ENCODE assay signal across 8 cellular contexts in the genomic region with DNA sequence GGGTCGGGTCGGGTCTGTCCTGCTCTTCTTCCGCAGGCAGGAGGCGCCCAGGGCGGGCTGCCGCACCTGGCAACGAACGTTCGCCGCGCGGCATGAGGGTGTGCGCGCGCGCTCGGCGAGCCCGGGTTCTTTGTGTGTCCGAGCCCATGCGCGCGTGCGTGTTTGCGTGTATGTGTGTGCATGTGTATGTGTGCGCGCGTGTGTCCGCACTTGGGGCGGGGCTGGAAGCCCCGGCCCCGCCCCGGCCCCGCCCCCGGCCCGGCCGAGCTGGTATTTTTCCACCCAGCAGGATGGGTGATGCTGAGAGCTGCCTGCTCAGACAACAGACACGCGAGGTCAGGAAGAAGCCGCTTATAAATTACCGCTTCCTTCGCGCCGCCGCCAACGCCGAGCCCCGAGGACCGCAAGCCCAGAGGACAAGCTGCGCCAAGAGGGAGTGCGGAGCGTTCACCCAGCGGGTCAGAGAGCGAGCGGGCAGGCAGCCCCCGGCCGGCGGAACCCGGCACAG. TPM values are rescaled to one million over a fixed set of nuclear protein-coding genes. Genes with fewer than 3 reads are reported as not detected.
DNase-seq lines count a peak whose midpoint lies in the region; ATAC-seq and TF ChIP-seq lines count a peak whose summit lies in the region.

Gene SLC6A6 (plus strand): TSS at position 303 of the 508 bp plus-strand sequence. CDS start 41,029 bp downstream, outside the sequence.

- H2AFZ ChIP-seq in SK-N-SH (ENCODE audit: low read depth) = peak within 1 kb of the TSS; percentile 75; the same call in 1 of the 2 replicates

- H3K36me3 ChIP-seq in SK-N-SH (replicated peaks in 1 of 2; ENCODE audit: control insufficient read depth in 1 of 2, insufficient read depth in 2 of 2, low read length in 1 of 2) = peaks cover 0 to 3% of the 10 kb centered on the region in 2 experiments

- peak within 1 kb of the TSS; percentile 84 to 91 for H3K27ac ChIP-seq in SK-N-SH (ENCODE audit: low read depth in 2 of 2, low read length in 1 of 2)
- no peak within 1 kb of the TSS for H3K27ac ChIP-seq in temporal lobe (ENCODE audit: low read depth, low read length)

- peaks cover 13 to 24% of the 10 kb centered on the region in 2 experiments; a peak in 3 of 4 replicates for H3K4me1 ChIP-seq in SK-N-SH (ENCODE audit: control insufficient read depth in 1 of 2, insufficient read depth in 2 of 2, low read depth in 1 of 2, low read length in 1 of 2)

- H3K4me3 ChIP-seq in SK-N-SH (ENCODE audit: low read depth in 2 of 2, low read length in 1 of 2) = peak within 1 kb of the TSS; percentile 48 to 86

- no peaks in the 10 kb centered on the region for H3K9me2 ChIP-seq in SK-N-SH

- no peaks in the 10 kb centered on the region for H3K9me3 ChIP-seq in SK-N-SH

- peaks cover 28% of the 10 kb centered on the region for H4K20me1 ChIP-seq in SK-N-SH (ENCODE audit: insufficient read depth)

- H3F3A ChIP-seq in SK-N-SH (replicated peaks; ENCODE audit: insufficient read depth) = peaks cover 12% of the 10 kb centered on the region

- TF ChIP-seq CTCF in GM10266 (IDR thresholded peaks at IDR 0.05; ENCODE audit: control insufficient read depth, insufficient read depth, low read depth, missing control alignments) = peak; percentile 55
- peak; percentile 42 for TF ChIP-seq CTCF in SK-N-SH (IDR thresholded peaks at IDR 0.05)
- no peak for TF ChIP-seq CTCF in omental fat pad (IDR thresholded peaks at IDR 0.05)

- peak; percentile 24; the same call in 1 of the 2 replicates for TF ChIP-seq RAD21 in SK-N-SH (IDR thresholded peaks at IDR 0.05; ENCODE audit: low read length)

- peak within 1 kb of the TSS; percentile 88 for H3K4me2 ChIP-seq in SK-N-SH

- DNase-seq in GM10266 (ENCODE audit: extremely low spot score) (peak; percentile 95), NCI-H1048 (lab: John Stamatoyannopoulos, UW) (peak; percentile 72), SK-N-SH (peak; percentile 96), glomerular endothelial cell (ENCODE audit: extremely low read depth, low read depth, low spot score) (peak; percentile 20), omental fat pad (ENCODE audit: low spot score) (peak; percentile 94)
- DNase-seq in activated naive CD4-positive, alpha-beta T cell treated with anti-CD3 and anti-CD28 coated beads, Interleukin-2, amount 50 U/mL, for 16 hours = peak; percentile 96

- WGBS in SK-N-SH (ENCODE audit: low lambda C conversion rate) = under 1% methylated on average over 16 of the region's 59 CpGs

- CTCF ChIA-PET in SK-N-SH (lab: Yijun Ruan, JAX) = interaction anchor here (1.0 to 3.4 kb wide), 8 partner anchors 9 to 198 kb away, joined by 3 to 15 read pairs (median 6); no protein-coding TSS in a partner anchor

- peak within 1 kb of the TSS; percentile 90 for H3K9ac ChIP-seq in SK-N-SH

- POLR2A ChIA-PET in SK-N-SH (lab: Yijun Ruan, JAX) = interaction anchor here (0.7 to 1.8 kb wide), 5 partner anchors 10 to 224 kb away, joined by 3 to 8 read pairs (median 5); partner anchors contain the start of genes LSM3 and XPC

- H3K79me2 ChIP-seq in SK-N-SH (ENCODE audit: insufficient read depth) = peaks cover 47% of the 10 kb centered on the region

- ATAC-seq in HG02571 (IDR thresholded peaks at IDR 0.05; ENCODE audit: unreplicated experiment) (peak; percentile 71), omental fat pad (ENCODE audit: low FRiP score) (peak; percentile 88)

- peak in 1 of 2 experiments; percentile 23; a peak in 1 of 4 replicates for TF ChIP-seq EP300 in SK-N-SH (IDR thresholded peaks at IDR 0.05; ENCODE audit: borderline replicate concordance in 1 of 2, low read depth in 1 of 2, low read length in 1 of 2)

- H3K27me3 ChIP-seq in SK-N-SH (ENCODE audit: insufficient read depth) = no peaks in the 10 kb centered on the region

TF ChIP-seq in SK-N-SH, 30 proteins besides CTCF, POLR2A, EP300 and RAD21:
- TF ChIP-seq MEF2A (IDR thresholded peaks at IDR 0.05; ENCODE audit: borderline replicate concordance, low read depth) (no peak), NRF1 (IDR thresholded peaks at IDR 0.05; ENCODE audit: low read depth, low read length) (peak; percentile 64), NFIC (IDR thresholded peaks at IDR 0.05; ENCODE audit: borderline replicate concordance) (no peak), MXI1 (IDR thresholded peaks at IDR 0.05; ENCODE audit: low read depth, low read length) (peak; percentile 60), SIN3A (IDR thresholded peaks at IDR 0.05; ENCODE audit: borderline replicate concordance, low read depth, low read length) (no peak), REST (IDR thresholded peaks at IDR 0.05; ENCODE audit: low read depth, low read length) (no peak), RFX5 (IDR thresholded peaks at IDR 0.05; ENCODE audit: low read length) (no peak), TAF1 (IDR thresholded peaks at IDR 0.05; ENCODE audit: borderline replicate concordance, low read depth, low read length) (peak; percentile 71; the same call in 1 of the 2 replicates), ZBTB33 (IDR thresholded peaks at IDR 0.05; ENCODE audit: borderline replicate concordance, low read depth) (no peak), GABPA (IDR thresholded peaks at IDR 0.05; ENCODE audit: low read depth) (0 out of 2 replicates have a peak, but pooled peaks have one; percentile 10), POLR2AphosphoS5 (IDR thresholded peaks at IDR 0.05; ENCODE audit: low read depth, low read length) (peak; percentile 67; the same call in 1 of the 2 replicates), SMC3 (IDR thresholded peaks at IDR 0.05; ENCODE audit: low read depth, low read length) (peak; percentile 41; the same call in 1 of the 2 replicates), MAX (IDR thresholded peaks at IDR 0.05; ENCODE audit: low read depth) (peak; percentile 59), CHD2 (IDR thresholded peaks at IDR 0.05; ENCODE audit: low read length, partially characterized antibody) (no peak)
- TF ChIP-seq, protein P1, sequence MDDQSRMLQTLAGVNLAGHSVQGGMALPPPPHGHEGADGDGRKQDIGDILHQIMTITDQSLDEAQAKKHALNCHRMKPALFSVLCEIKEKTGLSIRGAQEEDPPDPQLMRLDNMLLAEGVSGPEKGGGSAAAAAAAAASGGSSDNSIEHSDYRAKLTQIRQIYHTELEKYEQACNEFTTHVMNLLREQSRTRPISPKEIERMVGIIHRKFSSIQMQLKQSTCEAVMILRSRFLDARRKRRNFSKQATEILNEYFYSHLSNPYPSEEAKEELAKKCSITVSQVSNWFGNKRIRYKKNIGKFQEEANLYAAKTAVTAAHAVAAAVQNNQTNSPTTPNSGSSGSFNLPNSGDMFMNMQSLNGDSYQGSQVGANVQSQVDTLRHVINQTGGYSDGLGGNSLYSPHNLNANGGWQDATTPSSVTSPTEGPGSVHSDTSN (IDR thresholded peaks at IDR 0.05) = no peak; the same call in 1 of the 2 replicates
TF ChIP-seq in SK-N-SH: peak in this region for 7.

RNA-seq across cellular contexts. Expression of gene SLC6A6, which starts in this region (rescaled TPM):
- 19.1 and 22.0 TPM in 2 replicates for polyA plus RNA-seq in SK-N-SH (2012; rRNA removed)
- polyA plus RNA-seq in SK-N-SH (2012; cell fraction: cytosol; rRNA removed) = 13.1 and 16.4 TPM in 2 replicates
- 30.9 and 43.9 TPM in 2 replicates for polyA plus RNA-seq in SK-N-SH (2012; cell fraction: nucleus; rRNA removed)
- total RNA-seq in glomerular endothelial cell = 21.1 and 23.7 TPM in 2 replicates
- 10 to 100 TPM; 35.7 to 75.2 (median 56.4) TPM for total RNA-seq in omental fat pad
- 12.5 TPM for total RNA-seq in temporal lobe

Comparison
In these comparisons a context has a peak if more than half of its experiments do, and no peak if none do; other contexts are left out.
1. DNase-seq: peak in every context shown above with its lines; median percentile 96 in SK-N-SH; 96 in activated naive CD4-positive, alpha-beta T cell treated with anti-CD3 and anti-CD28 coated beads, Interleukin-2, amount 50 U/mL, for 16 hours; 95 in GM10266; 94 in omental fat pad; 72 in NCI-H1048; 20 in glomerular endothelial cell.
2. CTCF ChIP-seq: peak in GM10266 (single experiment) and SK-N-SH (single experiment); none in omental fat pad (0 of 3).